Comparison of ENCODE assay signal across 8 cellular contexts in the genomic region with DNA sequence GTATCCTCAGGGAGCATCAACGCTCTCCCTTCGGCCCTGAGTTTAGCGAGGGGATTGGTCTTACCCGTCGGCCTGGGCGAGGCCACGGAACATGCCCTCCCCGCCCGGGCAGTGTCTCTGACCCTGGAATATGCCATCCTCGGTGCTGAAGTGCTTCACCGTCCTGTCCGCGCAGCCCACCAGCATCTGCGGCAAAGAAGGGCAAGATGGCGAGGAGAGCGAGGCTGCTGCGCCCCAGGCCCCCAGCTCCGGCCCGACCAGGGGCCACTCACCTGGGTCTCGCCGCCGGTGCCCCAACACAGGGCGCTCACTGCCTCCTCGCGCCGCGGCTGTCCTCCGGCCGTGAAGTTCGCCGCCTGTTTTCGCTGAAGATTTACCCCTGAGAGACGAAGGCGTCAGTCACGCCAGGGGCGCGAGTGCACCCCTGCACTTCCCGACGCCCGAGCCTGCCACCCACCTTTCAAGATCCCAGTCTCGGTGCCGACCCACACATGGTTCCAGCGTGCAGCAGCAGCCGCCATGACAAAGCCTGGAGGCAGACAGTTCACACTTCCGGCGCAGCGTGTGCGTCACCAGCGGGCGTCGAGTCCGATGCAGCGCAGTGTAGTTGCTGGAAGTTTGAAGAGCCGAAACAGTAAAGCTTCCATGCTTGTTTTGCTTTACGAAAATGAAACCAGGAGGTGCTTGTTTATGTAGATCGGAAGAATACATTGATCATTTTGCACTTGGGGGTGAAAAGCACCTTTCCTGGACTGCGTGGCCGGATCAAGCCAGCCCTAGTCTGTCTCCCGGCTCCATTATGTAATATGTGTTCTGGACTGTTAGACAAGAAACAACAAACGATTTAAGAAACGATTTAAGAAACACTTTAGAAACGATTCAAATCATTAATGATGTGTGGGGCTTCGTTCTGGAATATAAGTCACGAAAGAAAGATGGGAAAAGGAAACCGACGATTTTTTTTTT. TPM values are rescaled to one million over a fixed set of nuclear protein-coding genes. Genes with fewer than 3 reads are reported as not detected.
A peak's percentile ranks its signal among the peaks of the same experiment; 100 is the strongest.
DNase-seq lines count a peak whose midpoint lies in the region; ATAC-seq and TF ChIP-seq lines count a peak whose summit lies in the region.

A gene (minus strand): TSS at position 541 of the 966 bp plus-strand sequence. CDS start 20 bp downstream, at position 521.

- peaks cover 46% of the 10 kb centered on the region for H3K4me1 Mint-ChIP-seq in activated naive CD8-positive, alpha-beta T cell treated with anti-CD3 and anti-CD28 coated beads, Interleukin-2, amount 50 U/mL, for 24 hours

- H3K27ac ChIP-seq in SU-DHL-6 (ENCODE audit: low read depth, low read length) (peak within 1 kb of the TSS; percentile 93), cardiac muscle cell (peak within 1 kb of the TSS; percentile 99), transverse colon (peak within 1 kb of the TSS; percentile 97 to 99 (median 97))

- peaks cover 37% of the 10 kb centered on the region for H3F3A ChIP-seq in SU-DHL-6 (ENCODE audit: insufficient read depth)

- WGBS in transverse colon (ENCODE audit: low coverage in 1 of 2), 2 donors: 0 to 2% methylated on average over 11 to 46 of the region's 66 CpGs

- TF ChIP-seq POLR2A in transverse colon (IDR thresholded peaks at IDR 0.05): peak; percentile 70

- H3K4me3 Mint-ChIP-seq in activated naive CD8-positive, alpha-beta T cell treated with anti-CD3 and anti-CD28 coated beads, Interleukin-2, amount 50 U/mL, for 24 hours: no peak within 1 kb of the TSS

- H3K36me3 ChIP-seq in SU-DHL-6 (ENCODE audit: low read length) (0 out of 2 replicates have a peak, but pooled peaks cover 3% of the 10 kb centered on the region), cardiac muscle cell (no peaks in the 10 kb centered on the region), transverse colon (peaks cover 0 to 7% (median 3%) of the 10 kb centered on the region in 4 donors)

- ATAC-seq in HG02678 (IDR thresholded peaks at IDR 0.05; ENCODE audit: unreplicated experiment): peak; percentile 45
- peak; percentile 48 for ATAC-seq in activated naive CD8-positive, alpha-beta T cell treated with anti-CD3 and anti-CD28 coated beads, Interleukin-2, amount 50 U/mL, for 24 hours

- peak within 1 kb of the TSS; percentile 96 for H3K4me2 ChIP-seq in SU-DHL-6 (ENCODE audit: low read depth, low read length, poor library complexity, severe bottlenecking)

- no peaks in the 10 kb centered on the region for H3K9me3 Mint-ChIP-seq in activated naive CD8-positive, alpha-beta T cell treated with anti-CD3 and anti-CD28 coated beads, Interleukin-2, amount 50 U/mL, for 24 hours

- peak within 1 kb of the TSS; percentile 73 for H2AFZ ChIP-seq in SU-DHL-6 (ENCODE audit: low read depth, low read length, severe bottlenecking)

- TF ChIP-seq CTCF in GM12864 (IDR thresholded peaks at IDR 0.05; ENCODE audit: low read depth, low read length, missing control alignments): no peak
- TF ChIP-seq CTCF in SU-DHL-6 (IDR thresholded peaks at IDR 0.05; ENCODE audit: insufficient read depth, low read length, poor library complexity, severe bottlenecking): no peak
- no peak for TF ChIP-seq CTCF in cardiac muscle cell (IDR thresholded peaks at IDR 0.05; ENCODE audit: low read depth, low read length)
- TF ChIP-seq CTCF in transverse colon (IDR thresholded peaks at IDR 0.05): peak in 1 of 5 experiments; percentile 6

- DNase-seq in GM12864 (ENCODE audit: low read depth): peak; percentile 94
- peak; percentile 40 for DNase-seq in NCI-H1417 treated with DMSO at 0.1 percent for 48 hours (lab: John Stamatoyannopoulos, UW)
- peak; percentile 92 for DNase-seq in activated naive CD8-positive, alpha-beta T cell treated with anti-CD3 and anti-CD28 coated beads, Interleukin-2, amount 50 U/mL, for 24 hours
- DNase-seq in cardiac muscle cell (ENCODE audit: low read depth in 1 of 2, low spot score in 1 of 2): peak; percentile 95
- DNase-seq in pons (ENCODE audit: low spot score): peak; percentile 95
- DNase-seq in transverse colon: peak; percentile 94

- no peaks in the 10 kb centered on the region for H3K27me3 ChIP-seq in SU-DHL-6 (ENCODE audit: low read length)
- H3K27me3 ChIP-seq in cardiac muscle cell: no peaks in the 10 kb centered on the region
- no peaks in the 10 kb centered on the region for H3K27me3 ChIP-seq in transverse colon

- H3K9me3 ChIP-seq in SU-DHL-6 (ENCODE audit: insufficient read depth, low read length) (no peaks in the 10 kb centered on the region), cardiac muscle cell (ENCODE audit: low read depth) (no peaks in the 10 kb centered on the region), transverse colon (no peaks in the 10 kb centered on the region)

- peaks cover 32% of the 10 kb centered on the region for H3K36me3 Mint-ChIP-seq in activated naive CD8-positive, alpha-beta T cell treated with anti-CD3 and anti-CD28 coated beads, Interleukin-2, amount 50 U/mL, for 24 hours (ENCODE audit: low read depth)

- no peaks in the 10 kb centered on the region for H3K9me2 ChIP-seq in SU-DHL-6 (replicated peaks; ENCODE audit: insufficient read depth, low read length)

- no peaks in the 10 kb centered on the region for H3K27me3 Mint-ChIP-seq in activated naive CD8-positive, alpha-beta T cell treated with anti-CD3 and anti-CD28 coated beads, Interleukin-2, amount 50 U/mL, for 24 hours

- H3K4me1 ChIP-seq in cardiac muscle cell (ENCODE audit: low read depth) (peaks cover 9% of the 10 kb centered on the region), transverse colon (peaks cover 6 to 30% (median 23%) of the 10 kb centered on the region in 4 donors)

- H3K27ac Mint-ChIP-seq in activated naive CD8-positive, alpha-beta T cell treated with anti-CD3 and anti-CD28 coated beads, Interleukin-2, amount 50 U/mL, for 24 hours: no peak within 1 kb of the TSS

- in situ Hi-C loops in transverse colon (cut with MboI; ENCODE audit: low pct_ligation_motif_present in 1 of 4, low pct_unique_long_range_greater_than_20kb in 1 of 4, low sequenced_read_pairs in 3 of 4): no loop called here

- intact Hi-C loops in transverse colon (cut with DNase I; ENCODE audit: low total_unique reads): no loop called here

- TF ChIP-seq EP300 in transverse colon (IDR thresholded peaks at IDR 0.05; ENCODE audit: low read depth): no peak

- H3K4me3 ChIP-seq in GM12864 (ENCODE audit: low read depth, low read length) (peak within 1 kb of the TSS; percentile 89), SU-DHL-6 (ENCODE audit: insufficient read depth, low read length, poor library complexity, severe bottlenecking) (peak within 1 kb of the TSS; percentile 77), cardiac muscle cell (peak within 1 kb of the TSS; percentile 95), transverse colon (peak within 1 kb of the TSS; percentile 70 to 89 (median 76))

- H4K20me1 ChIP-seq in SU-DHL-6 (ENCODE audit: low read depth, low read length): no peaks in the 10 kb centered on the region

- peak within 1 kb of the TSS; percentile 81 for H3K9ac ChIP-seq in SU-DHL-6 (ENCODE audit: low read length)

- H3K79me2 ChIP-seq in SU-DHL-6 (ENCODE audit: insufficient read depth, low read length): peaks cover 31% of the 10 kb centered on the region

RNA-seq across cellular contexts. Expression of the gene that starts here (rescaled TPM):
- total RNA-seq in cardiac muscle cell: 47.4 and 63.3 TPM in 2 replicates
- polyA plus RNA-seq in cardiac muscle cell: 42.1 and 52.8 TPM in 2 replicates
- 10 to 100 TPM; 25.3 to 37.8 (median 27.6) TPM for total RNA-seq in transverse colon

Comparison
In these comparisons a context has a peak if more than half of its experiments do, and no peak if none do; other contexts are left out.
1. Peak in every context shown above with its lines: DNase-seq, ATAC-seq, H3K4me3 ChIP-seq and H3K27ac ChIP-seq.
2. DNase-seq: peak in every context shown above with its lines; median percentile 95 in cardiac muscle cell; 95 in pons; 94 in GM12864; 94 in transverse colon; 92 in activated naive CD8-positive, alpha-beta T cell treated with anti-CD3 and anti-CD28 coated beads, Interleukin-2, amount 50 U/mL, for 24 hours; 40 in NCI-H1417 treated with DMSO at 0.1 percent for 48 hours.